In genomic region chr3:124774305-124774673, GRCh38 we compare ENCODE assay signal across 11 cellular contexts. TPM values are rescaled to one million over a fixed set of nuclear protein-coding genes. Genes with fewer than 3 reads are reported as not detected.
DNase-seq lines count a peak whose midpoint lies in the region; ATAC-seq and TF ChIP-seq lines count a peak whose summit lies in the region.
"Had no signal": no experiment of that assay in that cellular context is flagged by ENCODE, and none has a peak within 500 bp of the region (broad histone marks: within the 10 kb centered on the region; RNA-seq: fewer than 3 reads in every experiment).

No MANE protein-coding gene starts in this region.

- peak overlapping the region; percentile 81 for H3K27ac ChIP-seq in AG04450 (ENCODE audit: low read depth, low read length)
- H3K27ac ChIP-seq: C4-2B had no signal

- no peaks in the 10 kb centered on the region for H3K9me3 ChIP-seq in AG04450 (ENCODE audit: control insufficient read depth, insufficient read depth, low read length)

- TF ChIP-seq CTCF in AG04450 (IDR thresholded peaks at IDR 0.05; ENCODE audit: low read depth, low read length) (no peak), nephron (IDR thresholded peaks at IDR 0.05; ENCODE audit: unreplicated experiment in 3 of 3) (no peak)

- POLR2A ChIA-PET in AG04450 (lab: Yijun Ruan, JAX), result interaction anchor here (0.6 to 0.9 kb wide), 2 partner anchors 17 to 59 kb away, joined by 3 to 7 read pairs; no protein-coding TSS in a partner anchor

- H3K4me1 Mint-ChIP-seq in nephron, result peaks cover 84% of the 10 kb centered on the region
- H3K4me1 Mint-ChIP-seq: activated naive CD8-positive, alpha-beta T cell treated with anti-CD3 and anti-CD28 coated beads, Interleukin-2, amount 10 ng/mL, durations not matched to agents 7 days and 5 days had no signal

- H3K4me3 Mint-ChIP-seq in nephron, result peak overlapping the region in 1 of 3 experiments; percentile 6
- H3K4me3 Mint-ChIP-seq: activated naive CD8-positive, alpha-beta T cell treated with anti-CD3 and anti-CD28 coated beads, Interleukin-2, amount 10 ng/mL, durations not matched to agents 7 days and 5 days; memory B cell had no signal

- no peak for ATAC-seq in GM18502 (IDR thresholded peaks at IDR 0.05; ENCODE audit: poor library complexity, unreplicated experiment)

- no peak overlapping the region for H3K4me3 ChIP-seq in AG04450 (ENCODE audit: low read depth, low read length)

- H3K27ac Mint-ChIP-seq in nephron, result peak overlapping the region; percentile 51 to 85 (median 62)
- H3K27ac Mint-ChIP-seq: activated naive CD8-positive, alpha-beta T cell treated with anti-CD3 and anti-CD28 coated beads, Interleukin-2, amount 10 ng/mL, durations not matched to agents 7 days and 5 days; memory B cell had no signal

- CTCF ChIA-PET in AG04450 (lab: Charles Lee), result interaction anchor here (1.0 to 1.4 kb wide), 3 partner anchors 13 to 127 kb away, joined by 3 to 5 read pairs (median 4); no protein-coding TSS in a partner anchor

- DNase-seq in AG04450 (ENCODE audit: low read depth, low spot score) (peak; percentile 53), NCI-H446 treated with DMSO at 0.1 percent for 48 hours (lab: John Stamatoyannopoulos, UW) (peak; percentile 29), fibroblast of peridontal ligament (ENCODE audit: extremely low read depth) (peak; percentile 82), DMS79 (lab: John Stamatoyannopoulos, UW) (no peak), DMS153 (lab: John Stamatoyannopoulos, UW) (no peak), Ammon's horn (ENCODE audit: low spot score) (no peak)
- DNase-seq: activated naive CD8-positive, alpha-beta T cell treated with anti-CD3 and anti-CD28 coated beads, Interleukin-2, amount 10 ng/mL, durations not matched to agents 7 days and 5 days had no signal

- H3K27me3 ChIP-seq in AG04450 (ENCODE audit: control insufficient read depth, insufficient read depth, low read length), result no peaks in the 10 kb centered on the region

- no peaks in the 10 kb centered on the region for H3K36me3 Mint-ChIP-seq in nephron (ENCODE audit: low read depth)
- H3K36me3 Mint-ChIP-seq: activated naive CD8-positive, alpha-beta T cell treated with anti-CD3 and anti-CD28 coated beads, Interleukin-2, amount 10 ng/mL, durations not matched to agents 7 days and 5 days; memory B cell had no signal

- peaks cover 5% of the 10 kb centered on the region for H3K27me3 Mint-ChIP-seq in nephron (ENCODE audit: low read depth)

- no peaks in the 10 kb centered on the region for H3K9me3 Mint-ChIP-seq in nephron
- H3K9me3 Mint-ChIP-seq: activated naive CD8-positive, alpha-beta T cell treated with anti-CD3 and anti-CD28 coated beads, Interleukin-2, amount 10 ng/mL, durations not matched to agents 7 days and 5 days; memory B cell had no signal

RNA-seq across cellular contexts. Expression of gene UMPS, which starts 44.0 kb away (rescaled TPM):
- polyA plus RNA-seq in AG04450 (2011; rRNA removed), result 25.3 and 27.9 TPM in 2 replicates
- 27.6 and 34.0 TPM in 2 replicates for polyA minus RNA-seq in AG04450 (2011; rRNA and poly(A)+ RNA removed)

Comparison
In these comparisons a context has a peak if more than half of its experiments do, and no peak if none do; other contexts are left out.
1. DNase-seq: peak in AG04450 (single experiment), NCI-H446 treated with DMSO at 0.1 percent for 48 hours (single experiment) and fibroblast of peridontal ligament (single experiment); none in DMS79 (single experiment), DMS153 (single experiment) and Ammon's horn (single experiment).